Comparison of ENCODE assay signal across 17 cellular contexts in the genomic region with DNA sequence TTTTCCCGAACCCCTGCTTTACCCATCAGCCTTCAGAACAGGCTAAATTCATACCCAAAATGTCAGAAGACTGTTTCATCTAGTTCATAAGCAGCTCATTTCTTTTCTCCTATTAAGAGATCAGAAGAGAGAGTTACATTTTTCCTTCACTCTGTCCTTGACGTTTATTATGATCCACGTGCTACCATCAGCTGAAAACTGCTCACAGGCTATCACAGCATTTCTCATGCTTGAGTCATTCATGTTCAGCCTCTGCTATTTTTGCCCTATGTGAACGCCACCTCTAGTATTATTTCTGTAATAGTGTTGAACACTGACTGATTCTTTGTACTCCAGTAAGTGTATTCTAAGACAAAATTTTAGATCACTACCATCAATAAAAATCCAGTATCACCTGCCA. TPM values are rescaled to one million over a fixed set of nuclear protein-coding genes. Genes with fewer than 3 reads are reported as not detected.
DNase-seq lines count a peak whose midpoint lies in the region; ATAC-seq and TF ChIP-seq lines count a peak whose summit lies in the region.
"Had no signal": no experiment of that assay in that cellular context is flagged by ENCODE, and none has a peak within 500 bp of the region (broad histone marks: within the 10 kb centered on the region; RNA-seq: fewer than 3 reads in every experiment).

No MANE protein-coding gene starts in this region.

- intact Hi-C loops in lower leg skin (cut with DNase I; ENCODE audit: low total_unique reads), result no loop called here

- no peak for TF ChIP-seq EP300 in SK-N-SH (IDR thresholded peaks at IDR 0.05; ENCODE audit: borderline replicate concordance in 1 of 2, low read depth in 1 of 2, low read length in 1 of 2)

- peak overlapping the region in 1 of 2 experiments; percentile 67; a peak in 2 of 4 replicates for H3K27ac ChIP-seq in SK-N-SH (ENCODE audit: low read depth in 2 of 2, low read length in 1 of 2)
- H3K27ac ChIP-seq: cardiac muscle cell, neutrophil, VCaP had no signal

- H3K9me3 ChIP-seq in SK-N-SH, result no peaks in the 10 kb centered on the region
- H3K9me3 ChIP-seq: neutrophil had no signal

- no peaks in the 10 kb centered on the region for H3K36me3 ChIP-seq in SK-N-SH (replicated peaks in 1 of 2; ENCODE audit: control insufficient read depth in 1 of 2, insufficient read depth in 2 of 2, low read length in 1 of 2)
- H3K36me3 ChIP-seq: cardiac muscle cell, neutrophil had no signal

- no peaks in the 10 kb centered on the region for H3K9me3 Mint-ChIP-seq in osteocyte (ENCODE audit: unreplicated experiment)

- ATAC-seq in HG03135 (IDR thresholded peaks at IDR 0.05; ENCODE audit: unreplicated experiment), result no peak
- ATAC-seq: esophagus mucosa; stimulated activated memory B cell treated with anti-CD40 and anti-IgM and Interleukin-4, amounts not matched to agents 10 μg/mL and 1 μg/mL and 100 μg/mL, for 72 hours had no signal

- no peak for TF ChIP-seq RAD21 in SK-N-SH (IDR thresholded peaks at IDR 0.05; ENCODE audit: low read length)

- H3K36me3 Mint-ChIP-seq in osteocyte (ENCODE audit: unreplicated experiment), result no peaks in the 10 kb centered on the region
- H3K36me3 Mint-ChIP-seq: stimulated activated memory B cell treated with anti-CD40 and anti-IgM and Interleukin-4, amounts not matched to agents 10 μg/mL and 1 μg/mL and 100 μg/mL, for 72 hours had no signal

- H3K4me3 Mint-ChIP-seq in osteocyte (ENCODE audit: unreplicated experiment), result no peak overlapping the region
- H3K4me3 Mint-ChIP-seq: CD4-positive, CD25-positive, alpha-beta regulatory T cell; stimulated activated memory B cell treated with anti-CD40 and anti-IgM and Interleukin-4, amounts not matched to agents 10 μg/mL and 1 μg/mL and 100 μg/mL, for 72 hours had no signal

- no peaks in the 10 kb centered on the region for H3K9me2 ChIP-seq in SK-N-SH

- CTCF ChIA-PET in SK-N-SH (lab: Yijun Ruan, JAX), result interaction anchor here (1.9 to 4.3 kb wide), 2 partner anchors 25 to 441 kb away, joined by 6 to 19 read pairs; no protein-coding TSS in a partner anchor

- WGBS in SK-N-SH (ENCODE audit: low lambda C conversion rate), result 40% methylated on average over 4 of the region's 4 CpGs
- 69% methylated on average over 4 of the region's 4 CpGs for WGBS in lower leg skin, 2 donors

- H3K9ac ChIP-seq in SK-N-SH, result no peak overlapping the region

- H3K4me3 ChIP-seq in SK-N-SH (ENCODE audit: low read depth in 2 of 2, low read length in 1 of 2) (no peak overlapping the region), fibroblast of mammary gland (ENCODE audit: control insufficient read depth, low read depth, low read length) (no peak overlapping the region), lower leg skin (ENCODE audit: low read depth, poor library complexity, severe bottlenecking) (no peak overlapping the region)
- H3K4me3 ChIP-seq: cardiac muscle cell had no signal

- DNase-seq in ELR (ENCODE audit: low read depth) (peak; percentile 84), SK-N-SH (no peak), fibroblast of mammary gland (ENCODE audit: low read depth) (peak; percentile 83), osteocyte (ENCODE audit: extremely low spot score, unreplicated experiment) (no peak), lower leg skin (ENCODE audit: low spot score in 2 of 2) (no peak), cerebellar cortex (ENCODE audit: low spot score) (no peak)
- DNase-seq in activated CD4-positive, alpha-beta T cell treated with anti-CD3 and anti-CD28 coated beads, Interleukin-2, amount 50 U/mL, for 48 hours, result no peak
- DNase-seq: CD4-positive, CD25-positive, alpha-beta regulatory T cell; NCI-H2171 treated with DMSO at 0.1 percent for 48 hours; OCI-M1; stimulated activated CD4-positive, alpha-beta T cell treated with anti-CD3 and anti-CD28 coated beads, Interleukin-1b, Interleukin-23, amount 100 ng/mL, for 48 hours had no signal

- TF ChIP-seq POLR2A in lower leg skin (IDR thresholded peaks at IDR 0.05), result no peak

- no peak overlapping the region for H3K4me2 ChIP-seq in SK-N-SH

- H3K4me1 ChIP-seq in SK-N-SH (ENCODE audit: control insufficient read depth in 1 of 2, insufficient read depth in 2 of 2, low read depth in 1 of 2, low read length in 1 of 2), result peaks cover 3 to 8% of the 10 kb centered on the region in 2 experiments; a peak in 3 of 4 replicates

- no peak overlapping the region for H2AFZ ChIP-seq in SK-N-SH (ENCODE audit: low read depth)

- H3K27me3 Mint-ChIP-seq in osteocyte (ENCODE audit: unreplicated experiment), result no peaks in the 10 kb centered on the region

- no peaks in the 10 kb centered on the region for H3K79me2 ChIP-seq in SK-N-SH (ENCODE audit: insufficient read depth)

- H3K4me1 Mint-ChIP-seq in osteocyte (ENCODE audit: unreplicated experiment), result peaks cover 67% of the 10 kb centered on the region
- H3K4me1 Mint-ChIP-seq: stimulated activated memory B cell treated with anti-CD40 and anti-IgM and Interleukin-4, amounts not matched to agents 10 μg/mL and 1 μg/mL and 100 μg/mL, for 72 hours had no signal

- no peak for TF ChIP-seq CTCF in SK-N-SH (IDR thresholded peaks at IDR 0.05)
- TF ChIP-seq CTCF in fibroblast of mammary gland (conservative IDR thresholded peaks at IDR 0.05; ENCODE audit: control insufficient read depth, insufficient read depth, low read depth, low read length), result no peak
- TF ChIP-seq CTCF in osteocyte (IDR thresholded peaks at IDR 0.05), result no peak
- TF ChIP-seq CTCF in lower leg skin (IDR thresholded peaks at IDR 0.05), result no peak

- POLR2A ChIA-PET in SK-N-SH (lab: Yijun Ruan, JAX), result no interaction called here

- H3K27me3 ChIP-seq in SK-N-SH (ENCODE audit: insufficient read depth), result no peaks in the 10 kb centered on the region
- H3K27me3 ChIP-seq: cardiac muscle cell, neutrophil had no signal

- peaks cover 3% of the 10 kb centered on the region for H3F3A ChIP-seq in SK-N-SH (replicated peaks; ENCODE audit: insufficient read depth)

- H4K20me1 ChIP-seq in SK-N-SH (ENCODE audit: insufficient read depth), result no peaks in the 10 kb centered on the region

- peak overlapping the region; percentile 38 for H3K27ac Mint-ChIP-seq in osteocyte (ENCODE audit: unreplicated experiment)
- H3K27ac Mint-ChIP-seq: CD4-positive, CD25-positive, alpha-beta regulatory T cell; stimulated activated memory B cell treated with anti-CD40 and anti-IgM and Interleukin-4, amounts not matched to agents 10 μg/mL and 1 μg/mL and 100 μg/mL, for 72 hours had no signal

TF ChIP-seq in SK-N-SH, 30 proteins besides CTCF, POLR2A, EP300 and RAD21:
- TF ChIP-seq TCF12 (IDR thresholded peaks at IDR 0.05) (peak; percentile 45; the same call in 1 of the 2 replicates), MAX (IDR thresholded peaks at IDR 0.05; ENCODE audit: low read depth) (peak; percentile 95), JUND (IDR thresholded peaks at IDR 0.05) (peak; percentile 78), NFIC (IDR thresholded peaks at IDR 0.05; ENCODE audit: borderline replicate concordance) (no peak), RXRA (IDR thresholded peaks at IDR 0.05; ENCODE audit: borderline replicate concordance, low read depth) (0 out of 2 replicates have a peak, but pooled peaks have one; percentile 11), SIN3A (IDR thresholded peaks at IDR 0.05; ENCODE audit: borderline replicate concordance, low read depth, low read length) (peak; percentile 48; the same call in 1 of the 2 replicates), TEAD4 (IDR thresholded peaks at IDR 0.05; ENCODE audit: borderline replicate concordance, insufficient read depth) (0 out of 2 replicates have a peak, but pooled peaks have one; percentile 14), PBX3 (IDR thresholded peaks at IDR 0.05) (peak; percentile 64), FOSL2 (IDR thresholded peaks at IDR 0.05; ENCODE audit: borderline replicate concordance, low read depth) (peak; percentile 73)
- TF ChIP-seq, protein P1, sequence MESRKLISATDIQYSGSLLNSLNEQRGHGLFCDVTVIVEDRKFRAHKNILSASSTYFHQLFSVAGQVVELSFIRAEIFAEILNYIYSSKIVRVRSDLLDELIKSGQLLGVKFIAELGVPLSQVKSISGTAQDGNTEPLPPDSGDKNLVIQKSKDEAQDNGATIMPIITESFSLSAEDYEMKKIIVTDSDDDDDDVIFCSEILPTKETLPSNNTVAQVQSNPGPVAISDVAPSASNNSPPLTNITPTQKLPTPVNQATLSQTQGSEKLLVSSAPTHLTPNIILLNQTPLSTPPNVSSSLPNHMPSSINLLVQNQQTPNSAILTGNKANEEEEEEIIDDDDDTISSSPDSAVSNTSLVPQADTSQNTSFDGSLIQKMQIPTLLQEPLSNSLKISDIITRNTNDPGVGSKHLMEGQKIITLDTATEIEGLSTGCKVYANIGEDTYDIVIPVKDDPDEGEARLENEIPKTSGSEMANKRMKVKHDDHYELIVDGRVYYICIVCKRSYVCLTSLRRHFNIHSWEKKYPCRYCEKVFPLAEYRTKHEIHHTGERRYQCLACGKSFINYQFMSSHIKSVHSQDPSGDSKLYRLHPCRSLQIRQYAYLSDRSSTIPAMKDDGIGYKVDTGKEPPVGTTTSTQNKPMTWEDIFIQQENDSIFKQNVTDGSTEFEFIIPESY (IDR thresholded peaks at IDR 0.05; ENCODE audit: borderline replicate concordance, low read depth), result no peak
TF ChIP-seq in SK-N-SH: peak in this region for 8.

RNA-seq across cellular contexts. Expression of gene SLC1A2, which starts 51.9 kb away (rescaled TPM):
- under 0.01 and 0.05 TPM in 2 replicates for polyA plus RNA-seq in SK-N-SH (2012; rRNA removed)
- 0.01 and 0.04 TPM in 2 replicates for polyA plus RNA-seq in SK-N-SH (2012; cell fraction: cytosol; rRNA removed)
- polyA plus RNA-seq in SK-N-SH (2012; cell fraction: nucleus; rRNA removed), result 0.02 TPM in 1 of 2 replicates, not detected in the other
- total RNA-seq in osteocyte (0.32 and 0.44 TPM in 2 replicates), lower leg skin (1 to 10 TPM in 2 of 4 donors, under 1 TPM in 2; 0.84 to 2.1 (median 1.2) TPM)
- total RNA-seq: CD4-positive, CD25-positive, alpha-beta regulatory T cell; esophagus mucosa had no signal

Comparison
In these comparisons a context has a peak if more than half of its experiments do, and no peak if none do; other contexts are left out.
1. DNase-seq: peak in ELR (single experiment) and fibroblast of mammary gland (single experiment); none in SK-N-SH (single experiment), osteocyte (single experiment), activated CD4-positive, alpha-beta T cell treated with anti-CD3 and anti-CD28 coated beads, Interleukin-2, amount 50 U/mL, for 48 hours (0 of 2), lower leg skin (0 of 2) and cerebellar cortex (single experiment).